Comparison of ENCODE assay signal across 7 cellular contexts in genomic region chr12:48720737-48721136, GRCh38. TPM values are rescaled to one million over a fixed set of nuclear protein-coding genes. Genes with fewer than 3 reads are reported as not detected.
DNase-seq lines count a peak whose midpoint lies in the region; ATAC-seq, FAIRE-seq and TF ChIP-seq lines count a peak whose summit lies in the region.
"Not testable (repeated sequence)": the region's sequence is repeated elsewhere in the genome, so short reads cannot be mapped to it uniquely, and the experiment has no call there.

No MANE protein-coding gene starts in this region.

- CTCF ChIA-PET in CD4-positive, alpha-beta T cell (lab: Charles Lee); HEK293 (lab: Yijun Ruan, JAX); K562 (lab: Yijun Ruan, JAX; ENCODE audit: low intra/inter-chr PET ratio): not testable (repeated sequence)

- not testable (repeated sequence) for H3K27ac Mint-ChIP-seq in CD4-positive, alpha-beta T cell; natural killer cell; nephron; neural crest cell (ENCODE audit: unreplicated experiment); type B pancreatic cell

- H3K36me3 Mint-ChIP-seq in CD4-positive, alpha-beta T cell (ENCODE audit: low read depth), result peaks cover 13% of the 10 kb centered on the region
- peaks cover 10% of the 10 kb centered on the region for H3K36me3 Mint-ChIP-seq in natural killer cell
- not testable (repeated sequence) for H3K36me3 Mint-ChIP-seq in nephron (ENCODE audit: low read depth); neural crest cell (ENCODE audit: low read depth); type B pancreatic cell

- not testable (repeated sequence) for H3K27me3 ChIP-seq in CD4-positive, alpha-beta T cell (ENCODE audit: control insufficient read depth, insufficient read depth, low read length); K562 (ENCODE audit: control insufficient read depth in 2 of 2, insufficient read depth in 2 of 2, low read length in 2 of 2)

- not testable (repeated sequence) for H3K27ac ChIP-seq in CD4-positive, alpha-beta T cell (ENCODE audit: low read depth, low read length); HEK293 (ENCODE audit: extremely low read depth, low read depth, low read length); K562 (ENCODE audit: extremely low read depth, low read depth, low read length)

- not testable (repeated sequence) for TF ChIP-seq EP300 in K562 (IDR thresholded peaks at IDR 0.05; ENCODE audit: low read length)

- H4K20me1 ChIP-seq in K562 (replicated peaks; ENCODE audit: control insufficient read depth, insufficient read depth, low read length), result not testable (repeated sequence)

- H3K4me1 ChIP-seq in HEK293 (ENCODE audit: control insufficient read depth, insufficient read depth, low read length); K562 (replicated peaks in 1 of 2; ENCODE audit: control insufficient read depth in 2 of 2, insufficient read depth in 2 of 2, low read length in 2 of 2): not testable (repeated sequence)

- H3K9me3 ChIP-seq in CD4-positive, alpha-beta T cell (ENCODE audit: control insufficient read depth, low read length); HEK293 (ENCODE audit: control insufficient read depth, insufficient read depth, low read depth, low read length): not testable (repeated sequence)
- peaks cover 16% of the 10 kb centered on the region for H3K9me3 ChIP-seq in K562 (replicated peaks; ENCODE audit: control insufficient read depth, insufficient read depth, low read depth, low read length)

- not testable (repeated sequence) for ATAC-seq in CD4-positive, alpha-beta T cell (ENCODE audit: poor library complexity); K562; natural killer cell

- H2AFZ ChIP-seq in K562 (ENCODE audit: low read depth, low read length), result not testable (repeated sequence)

- H3K9me1 ChIP-seq in K562 (ENCODE audit: control insufficient read depth, insufficient read depth, low read length), result not testable (repeated sequence)

- not testable (repeated sequence) for H3K4me3 ChIP-seq in HEK293 (ENCODE audit: low read depth, low read length); K562

- H3K9me3 Mint-ChIP-seq in CD4-positive, alpha-beta T cell; natural killer cell; type B pancreatic cell: not testable (repeated sequence)
- H3K9me3 Mint-ChIP-seq in nephron, result peaks cover 13% of the 10 kb centered on the region
- H3K9me3 Mint-ChIP-seq in neural crest cell, result peaks cover 12% of the 10 kb centered on the region

- POLR2A ChIA-PET in CD4-positive, alpha-beta T cell (lab: Charles Lee); HEK293 (lab: Yijun Ruan, JAX); K562 (lab: Yijun Ruan, JAX): not testable (repeated sequence)

- not testable (repeated sequence) for H3K4me2 ChIP-seq in K562 (ENCODE audit: insufficient read depth, low read length)

- not testable (repeated sequence) for H3K27me3 Mint-ChIP-seq in CD4-positive, alpha-beta T cell; natural killer cell (ENCODE audit: low read depth in 2 of 2); nephron (ENCODE audit: low read depth); neural crest cell (ENCODE audit: low read depth); type B pancreatic cell

- in situ Hi-C loops in K562 (cut with MboI), result not testable (repeated sequence)

- H3K4me3 Mint-ChIP-seq in CD4-positive, alpha-beta T cell, result peak overlapping the region; percentile 35
- H3K4me3 Mint-ChIP-seq in natural killer cell, result peak overlapping the region; percentile 5
- H3K4me3 Mint-ChIP-seq in nephron, result peak overlapping the region in 2 of 3 experiments; percentile 15 to 23
- peak overlapping the region; percentile 28 for H3K4me3 Mint-ChIP-seq in neural crest cell
- not testable (repeated sequence) for H3K4me3 Mint-ChIP-seq in type B pancreatic cell

- not testable (repeated sequence) for BruUV-seq in K562 (replicated peaks; lab: Mats Ljungman, UMichigan)

- TF ChIP-seq POLR2A in K562 (conservative IDR thresholded peaks at IDR 0.05), result not testable (repeated sequence)

- intact Hi-C loops in CD4-positive, alpha-beta T cell (cut with DNase I, micrococcal nuclease); K562 (cut with micrococcal nuclease); natural killer cell (cut with micrococcal nuclease): not testable (repeated sequence)

- not testable (repeated sequence) for DNase-seq in CD4-positive, alpha-beta T cell; K562 (ENCODE audit: extremely low read depth in 1 of 4, low spot score in 3 of 4); natural killer cell; neural crest cell (ENCODE audit: low read depth, low spot score)
- DNase-seq in type B pancreatic cell (ENCODE audit: extremely low spot score, unreplicated experiment), result peak; percentile 20

- TF ChIP-seq CTCF in CD4-positive, alpha-beta T cell (IDR thresholded peaks at IDR 0.05); HEK293 (tag by site-specific recombination; IDR thresholded peaks at IDR 0.05); K562 (IDR thresholded peaks at IDR 0.05 in 2 of 3, conservative IDR thresholded peaks at IDR 0.05 in 1 of 3; ENCODE audit: insufficient read depth in 2 of 3, low read depth in 1 of 3, low read length in 3 of 3); natural killer cell (IDR thresholded peaks at IDR 0.05); nephron (IDR thresholded peaks at IDR 0.05; ENCODE audit: unreplicated experiment in 3 of 3); neural crest cell (conservative IDR thresholded peaks at IDR 0.05); type B pancreatic cell (conservative IDR thresholded peaks at IDR 0.05): not testable (repeated sequence)

- H3K79me2 ChIP-seq in K562 (ENCODE audit: control insufficient read depth, insufficient read depth, low read length), result peaks cover 11% of the 10 kb centered on the region

- FAIRE-seq in K562 (lab: Jason Lieb, UNC), result not testable (repeated sequence)

- H3K4me1 Mint-ChIP-seq in CD4-positive, alpha-beta T cell (ENCODE audit: low read depth), result peaks cover 11% of the 10 kb centered on the region
- H3K4me1 Mint-ChIP-seq in natural killer cell (peaks cover 15 to 17% of the 10 kb centered on the region in 2 donors), neural crest cell (peaks cover 17% of the 10 kb centered on the region)
- H3K4me1 Mint-ChIP-seq in nephron; type B pancreatic cell (ENCODE audit: unreplicated experiment): not testable (repeated sequence)

- not testable (repeated sequence) for H3K9ac ChIP-seq in K562 (ENCODE audit: insufficient read depth in 1 of 2, low read depth in 2 of 2, low read length in 2 of 2)

- H3K36me3 ChIP-seq in HEK293 (ENCODE audit: control insufficient read depth in 2 of 2, insufficient read depth in 1 of 2, low read length in 2 of 2); K562 (ENCODE audit: control insufficient read depth, insufficient read depth, low read length): not testable (repeated sequence)

- not testable (repeated sequence) for TF ChIP-seq RAD21 in K562 (CRISPR knock-in tag; conservative IDR thresholded peaks at IDR 0.05 in 1 of 2, IDR thresholded peaks at IDR 0.05 in 1 of 2)

- WGBS in K562 (ENCODE audit: insufficient coverage, low coverage, missing lambda C conversion rate), result 31% methylated on average over 1 of the region's 1 CpG

RNA-seq across cellular contexts. Expression of gene CCNT1, which starts 4.2 kb away (rescaled TPM):
- 100 to 1,000 TPM; 150 TPM for total RNA-seq in CD4-positive, alpha-beta T cell
- total RNA-seq in K562 (2011; cell fraction: chromatin; rRNA removed; ENCODE audit: low replicate concordance), result 99.4 and 118 TPM in 2 replicates
- total RNA-seq in K562 (2011; cell fraction: nucleolus; rRNA removed), result 36.3 and 46.0 TPM in 2 replicates
- total RNA-seq in K562 (2011; cell fraction: nucleoplasm; rRNA removed), result 45.0 and 52.4 TPM in 2 replicates
- 17.1 and 24.0 TPM in 2 replicates for total RNA-seq in K562 (2014; rRNA removed)
- total RNA-seq in K562 (2014; rRNA removed; fragmentation: Illumina TruSeq; extraction: Trizol), result 51.0 and 60.3 TPM in 2 replicates
- 37.6 and 39.0 TPM in 2 replicates for total RNA-seq in K562 (2015; rRNA removed; fragmentation: Illumina TruSeq; extraction: Trizol)
- 52.4 and 53.9 TPM in 2 replicates for total RNA-seq in K562 (2021)
- 44.4 and 49.7 TPM in 2 replicates for polyA plus RNA-seq in K562 (2011; rRNA removed)
- 14.6 and 26.2 TPM in 2 replicates for polyA plus RNA-seq in K562 (2011; cell fraction: cytosol; rRNA removed)
- polyA plus RNA-seq in K562 (2011; cell fraction: nucleus; rRNA removed), result 54.4 and 61.1 TPM in 2 replicates
- 14.2 and 17.1 TPM in 2 replicates for polyA plus RNA-seq in K562 (2012)
- polyA plus RNA-seq in K562 (2014; fragmentation: Illumina TruSeq; extraction: Trizol), result 27.1 and 33.4 TPM in 2 replicates
- 10 to 100 TPM in 1 of 2 experiments, 1 to 10 TPM in 1; 9.7 to 10.5 TPM for polyA plus RNA-seq in K562 (2014; fragmentation: Nextera tagmentation; extraction: Ambion mirVana)
- polyA plus RNA-seq in K562 (2014; rRNA removed), result 18.2 and 18.5 TPM in 2 replicates
- polyA minus RNA-seq in K562 (2011; rRNA and poly(A)+ RNA removed), result 223 and 245 TPM in 2 replicates
- 31.3 and 40.4 TPM in 2 replicates for polyA minus RNA-seq in K562 (2011; cell fraction: cytosol; rRNA and poly(A)+ RNA removed)
- polyA minus RNA-seq in K562 (2011; cell fraction: nucleus; rRNA and poly(A)+ RNA removed), result 28.1 and 55.5 TPM in 2 replicates
- total RNA-seq in natural killer cell, result 100 to 1,000 TPM; 119 to 145 (median 120) TPM
- 57.0 and 58.3 TPM in 2 replicates for total RNA-seq in neural crest cell
- total RNA-seq in type B pancreatic cell (ENCODE audit: low replicate concordance), result 39.2 and 46.9 TPM in 2 replicates

RNA-seq across cellular contexts. Expression of gene KANSL2, which starts 38.7 kb away (rescaled TPM):
- total RNA-seq in CD4-positive, alpha-beta T cell, result 100 to 1,000 TPM; 142 to 144 TPM
- 193 and 271 TPM in 2 replicates for total RNA-seq in K562 (2011; cell fraction: chromatin; rRNA removed; ENCODE audit: low replicate concordance)
- 175 and 180 TPM in 2 replicates for total RNA-seq in K562 (2011; cell fraction: nucleolus; rRNA removed)
- total RNA-seq in K562 (2011; cell fraction: nucleoplasm; rRNA removed), result 137 and 174 TPM in 2 replicates
- total RNA-seq in K562 (2014; rRNA removed), result 41.1 and 43.8 TPM in 2 replicates
- total RNA-seq in K562 (2014; rRNA removed; fragmentation: Illumina TruSeq; extraction: Trizol), result 65.0 and 70.3 TPM in 2 replicates
- 48.1 and 55.4 TPM in 2 replicates for total RNA-seq in K562 (2015; rRNA removed; fragmentation: Illumina TruSeq; extraction: Trizol)
- total RNA-seq in K562 (2021), result 43.6 and 44.8 TPM in 2 replicates
- 60.3 and 63.9 TPM in 2 replicates for polyA plus RNA-seq in K562 (2011; rRNA removed)
- 54.6 and 68.2 TPM in 2 replicates for polyA plus RNA-seq in K562 (2011; cell fraction: cytosol; rRNA removed)
- polyA plus RNA-seq in K562 (2011; cell fraction: nucleus; rRNA removed), result 83.7 and 86.1 TPM in 2 replicates
- 27.8 and 47.9 TPM in 2 replicates for polyA plus RNA-seq in K562 (2012)
- 45.6 and 48.5 TPM in 2 replicates for polyA plus RNA-seq in K562 (2014; fragmentation: Illumina TruSeq; extraction: Trizol)
- polyA plus RNA-seq in K562 (2014; fragmentation: Nextera tagmentation; extraction: Ambion mirVana), result 10 to 100 TPM; 80.0 to 89.8 TPM
- polyA plus RNA-seq in K562 (2014; rRNA removed), result 51.6 and 57.6 TPM in 2 replicates
- 134 and 138 TPM in 2 replicates for polyA minus RNA-seq in K562 (2011; rRNA and poly(A)+ RNA removed)
- polyA minus RNA-seq in K562 (2011; cell fraction: cytosol; rRNA and poly(A)+ RNA removed), result 26.6 and 44.2 TPM in 2 replicates
- polyA minus RNA-seq in K562 (2011; cell fraction: nucleus; rRNA and poly(A)+ RNA removed), result 97.1 and 104 TPM in 2 replicates
- 100 to 1,000 TPM; 103 to 132 (median 125) TPM for total RNA-seq in natural killer cell
- 58.9 and 60.7 TPM in 2 replicates for total RNA-seq in neural crest cell
- total RNA-seq in type B pancreatic cell (ENCODE audit: low replicate concordance), result 42.0 and 47.0 TPM in 2 replicates
